ENCODE assay signal across 8 cellular contexts in genomic region chr15:65049418-65049840, GRCh38. TPM values are rescaled to one million over a fixed set of nuclear protein-coding genes. Genes with fewer than 3 reads are reported as not detected.
A peak's percentile ranks its signal among the peaks of the same experiment; 100 is the strongest.
DNase-seq lines count a peak whose midpoint lies in the region; ATAC-seq and TF ChIP-seq lines count a peak whose summit lies in the region.

No MANE protein-coding gene starts in this region.

- ATAC-seq in GM19351 (IDR thresholded peaks at IDR 0.05; ENCODE audit: unreplicated experiment) (peak; percentile 91), HG03469 (IDR thresholded peaks at IDR 0.05; ENCODE audit: unreplicated experiment) (peak; percentile 65)

- peak overlapping the region; percentile 60 for H3K4me3 ChIP-seq in AG10803 (ENCODE audit: low read length)

- no peak for TF ChIP-seq CTCF in AG10803 (conservative IDR thresholded peaks at IDR 0.05; ENCODE audit: low read length)

- peak; percentile 91 for DNase-seq in AG10803 (ENCODE audit: low read depth)
- DNase-seq in NCI-H774 (lab: John Stamatoyannopoulos, UW), result peak; percentile 95
- DNase-seq in activated CD8-positive, alpha-beta memory T cell treated with anti-CD3 and anti-CD28 coated beads for 24 hours, result peak; percentile 93
- peak; percentile 78 for DNase-seq in effector CD8-positive, alpha-beta T cell (lab: John Stamatoyannopoulos, UW)
- DNase-seq in lung microvascular endothelial cell (ENCODE audit: low read depth in 2 of 2), result peak; percentile 93 to 95
- DNase-seq in stimulated activated CD4-positive, alpha-beta T cell treated with anti-CD3 and anti-CD28 coated beads, TNF-alpha, amount 100 ng/mL, for 4 hours (ENCODE audit: low read depth in 3 of 3), result peak; percentile 78 to 87 (median 78)

RNA-seq across cellular contexts. Expression of gene SLC51B, which starts 4.2 kb away (rescaled TPM):
- total RNA-seq in lung microvascular endothelial cell, result not detected in 2 replicates

RNA-seq across cellular contexts. Expression of gene RASL12, which starts 18.4 kb away (rescaled TPM):
- not detected in 2 replicates for total RNA-seq in lung microvascular endothelial cell

RNA-seq across cellular contexts. Expression of gene MTFMT, which starts 20.0 kb away (rescaled TPM):
- total RNA-seq in lung microvascular endothelial cell, result 9.6 and 13.9 TPM in 2 replicates

RNA-seq across cellular contexts. Expression of gene KBTBD13, which starts 27.1 kb away (rescaled TPM):
- not detected in 2 replicates for total RNA-seq in lung microvascular endothelial cell

RNA-seq across cellular contexts. Expression of gene SPG21, which starts 59.7 kb away (rescaled TPM):
- 51.6 and 69.6 TPM in 2 replicates for total RNA-seq in lung microvascular endothelial cell

Comparison
In these comparisons a context has a peak if more than half of its experiments do, and no peak if none do; other contexts are left out.
1. Peak in every context shown above with its lines: DNase-seq, ATAC-seq and H3K4me3 ChIP-seq.